In the genomic region with DNA sequence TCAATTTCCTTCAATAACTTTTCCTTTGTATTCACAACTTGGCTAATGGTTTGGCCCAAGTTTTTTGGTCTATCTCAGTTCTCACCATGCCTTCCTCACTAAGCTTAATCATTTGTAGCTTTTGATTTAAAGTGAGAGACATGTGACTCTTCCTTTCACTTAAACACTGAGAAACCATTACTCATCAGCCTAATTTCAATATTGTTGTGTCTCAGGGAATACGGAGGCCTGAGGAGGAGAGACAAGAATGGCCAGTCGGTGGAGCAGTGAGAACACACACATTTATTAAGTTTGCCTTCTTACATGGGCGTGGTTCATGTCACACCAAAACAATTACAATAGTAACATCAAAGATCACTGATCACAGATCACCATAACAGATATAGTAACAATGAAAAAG, we compare ENCODE assay signal across 12 cellular contexts. TPM values are rescaled to one million over a fixed set of nuclear protein-coding genes. Genes with fewer than 3 reads are reported as not detected.
DNase-seq lines count a peak whose midpoint lies in the region; ATAC-seq and TF ChIP-seq lines count a peak whose summit lies in the region.
"Had no signal": no experiment of that assay in that cellular context is flagged by ENCODE, and none has a peak within 500 bp of the region (broad histone marks: within the 10 kb centered on the region; RNA-seq: fewer than 3 reads in every experiment).

No MANE protein-coding gene starts in this region.

- no peak overlapping the region for H3K14ac ChIP-seq in mesenchymal stem cell (ENCODE audit: low read length in 2 of 2)

- H3K36me3 ChIP-seq in CD4-positive, alpha-beta memory T cell (ENCODE audit: insufficient read depth, low read length): no peaks in the 10 kb centered on the region
- H3K36me3 ChIP-seq in OCI-LY3 (replicated peaks; ENCODE audit: low read depth, low read length): peaks cover 17% of the 10 kb centered on the region
- no peaks in the 10 kb centered on the region for H3K36me3 ChIP-seq in spleen
- no peaks in the 10 kb centered on the region for H3K36me3 ChIP-seq in mesenchymal stem cell (ENCODE audit: control insufficient read depth in 1 of 2, insufficient read depth in 2 of 2, low read depth in 1 of 2, low read length in 2 of 2)

- H2BK12ac ChIP-seq in mesenchymal stem cell (ENCODE audit: low read length in 2 of 2): no peak overlapping the region

- peaks cover 6% of the 10 kb centered on the region for H3K79me1 ChIP-seq in mesenchymal stem cell (replicated peaks; ENCODE audit: low read length, poor library complexity, severe bottlenecking)

- peaks cover 52% of the 10 kb centered on the region for H3K4me1 ChIP-seq in CD4-positive, alpha-beta memory T cell (ENCODE audit: insufficient read depth, low read length)
- peaks cover 41% of the 10 kb centered on the region for H3K4me1 ChIP-seq in OCI-LY3 (ENCODE audit: low read length)
- H3K4me1 ChIP-seq in spleen: peaks cover 0 to 23% (median 8%) of the 10 kb centered on the region in 6 donors
- peaks cover 4% of the 10 kb centered on the region for H3K4me1 ChIP-seq in mesenchymal stem cell (ENCODE audit: control insufficient read depth, insufficient read depth, low read depth, low read length)

- peaks cover 47 to 61% (median 54%) of the 10 kb centered on the region in 4 donors for H3K4me1 Mint-ChIP-seq in CD4-positive, alpha-beta memory T cell
- H3K4me1 Mint-ChIP-seq in effector memory CD8-positive, alpha-beta T cell (ENCODE audit: low read depth in 2 of 2): peaks cover 32 to 55% of the 10 kb centered on the region in 2 donors
- peaks cover 3% of the 10 kb centered on the region for H3K4me1 Mint-ChIP-seq in endothelial cell (ENCODE audit: unreplicated experiment)

- peak overlapping the region; percentile 75 for H3K9ac ChIP-seq in OCI-LY3 (ENCODE audit: low read length)
- no peak overlapping the region for H3K9ac ChIP-seq in mesenchymal stem cell (ENCODE audit: low read length)

- CTCF ChIA-PET in CD4-positive, alpha-beta memory T cell (lab: Charles Lee; ENCODE audit: partially characterized antibody): no interaction called here

- no peak for DNase-seq in CD4-positive, alpha-beta memory T cell
- DNase-seq in effector memory CD8-positive, alpha-beta T cell: no peak
- DNase-seq in spleen (no peak), endothelial cell (ENCODE audit: low spot score) (no peak), mesenchymal stem cell (no peak), cerebellum (ENCODE audit: low spot score) (no peak)
- DNase-seq: C1 segment of cervical spinal cord, NCI-H2029, T-helper 9 cell had no signal

- H3K9me3 Mint-ChIP-seq in CD4-positive, alpha-beta memory T cell: peaks cover 0 to 13% (median 1%) of the 10 kb centered on the region in 8 donors
- no peaks in the 10 kb centered on the region for H3K9me3 Mint-ChIP-seq in effector memory CD8-positive, alpha-beta T cell
- H3K9me3 Mint-ChIP-seq in endothelial cell (ENCODE audit: unreplicated experiment): no peaks in the 10 kb centered on the region

- no peaks in the 10 kb centered on the region for H3K9me3 ChIP-seq in CD4-positive, alpha-beta memory T cell (ENCODE audit: control insufficient read depth in 1 of 2, low read length in 2 of 2)
- H3K9me3 ChIP-seq in OCI-LY3 (ENCODE audit: insufficient read depth, low read length): peaks cover 11% of the 10 kb centered on the region; the same call in 1 of the 2 replicates
- H3K9me3 ChIP-seq in spleen: peaks cover 0 to 25% (median 12%) of the 10 kb centered on the region in 8 donors
- H3K9me3 ChIP-seq in mesenchymal stem cell (ENCODE audit: control insufficient read depth, low read length): peaks cover 9% of the 10 kb centered on the region

- ATAC-seq in GM21447 (IDR thresholded peaks at IDR 0.05; ENCODE audit: unreplicated experiment): peak; percentile 82
- ATAC-seq in effector memory CD8-positive, alpha-beta T cell (replicated peaks): peak; percentile 61

- intact Hi-C loops in CD4-positive, alpha-beta memory T cell (cut with micrococcal nuclease): no loop called here
- intact Hi-C loops in spleen (cut with DNase I; ENCODE audit: low total_unique reads): no loop called here

- no peak overlapping the region for H2BK120ac ChIP-seq in mesenchymal stem cell (ENCODE audit: low read depth, low read length)

- TF ChIP-seq CTCF in OCI-LY3 (IDR thresholded peaks at IDR 0.05; ENCODE audit: low read depth, low read length) (peak; percentile 41), spleen (IDR thresholded peaks at IDR 0.05 in 8 of 11, conservative IDR thresholded peaks at IDR 0.05 in 3 of 11) (no peak), endothelial cell (IDR thresholded peaks at IDR 0.05; ENCODE audit: unreplicated experiment) (no peak)

- H3K23ac ChIP-seq in mesenchymal stem cell (ENCODE audit: low read length in 2 of 2): no peak overlapping the region

- no peaks in the 10 kb centered on the region for H3K27me3 Mint-ChIP-seq in CD4-positive, alpha-beta memory T cell
- no peaks in the 10 kb centered on the region for H3K27me3 Mint-ChIP-seq in effector memory CD8-positive, alpha-beta T cell
- H3K27me3 Mint-ChIP-seq in endothelial cell (ENCODE audit: unreplicated experiment): peaks cover 3% of the 10 kb centered on the region
- H3K27me3 Mint-ChIP-seq: dendritic cell treated with granulocyte-macrophage colony-stimulating factor and Interleukin-4, amounts not matched to agents 40 ng/mL and 50 ng/mL, for 4 days had no signal

- no peak overlapping the region for H3K27ac ChIP-seq in CD4-positive, alpha-beta memory T cell (ENCODE audit: low read depth, low read length)
- peak overlapping the region; percentile 93 for H3K27ac ChIP-seq in OCI-LY3 (ENCODE audit: low read length)
- H3K27ac ChIP-seq in spleen: no peak overlapping the region
- H3K27ac ChIP-seq in mesenchymal stem cell (ENCODE audit: low read length, poor library complexity, severe bottlenecking): no peak overlapping the region

- no peak for TF ChIP-seq POLR2A in spleen (IDR thresholded peaks at IDR 0.05)

- peak overlapping the region in 6 of 7 donors; percentile 0 to 70 (median 15) for H3K27ac Mint-ChIP-seq in CD4-positive, alpha-beta memory T cell
- H3K27ac Mint-ChIP-seq in effector memory CD8-positive, alpha-beta T cell: peak overlapping the region; percentile 47 to 84
- H3K27ac Mint-ChIP-seq in endothelial cell (ENCODE audit: unreplicated experiment): no peak overlapping the region
- H3K27ac Mint-ChIP-seq: dendritic cell treated with granulocyte-macrophage colony-stimulating factor and Interleukin-4, amounts not matched to agents 40 ng/mL and 50 ng/mL, for 4 days had no signal

- H3K79me2 ChIP-seq in OCI-LY3 (ENCODE audit: low read length): peaks cover 53% of the 10 kb centered on the region

- H3K4me3 Mint-ChIP-seq in CD4-positive, alpha-beta memory T cell: peak overlapping the region in 7 of 8 donors; percentile 21 to 80 (median 55)
- H3K4me3 Mint-ChIP-seq in effector memory CD8-positive, alpha-beta T cell: peak overlapping the region; percentile 40 to 66
- H3K4me3 Mint-ChIP-seq in endothelial cell (ENCODE audit: unreplicated experiment): no peak overlapping the region
- H3K4me3 Mint-ChIP-seq: dendritic cell treated with granulocyte-macrophage colony-stimulating factor and Interleukin-4, amounts not matched to agents 40 ng/mL and 50 ng/mL, for 4 days had no signal

- H3K36me3 Mint-ChIP-seq in CD4-positive, alpha-beta memory T cell: peaks cover 6 to 10% of the 10 kb centered on the region in 2 donors
- H3K36me3 Mint-ChIP-seq in effector memory CD8-positive, alpha-beta T cell (ENCODE audit: insufficient read depth): no peaks in the 10 kb centered on the region
- H3K36me3 Mint-ChIP-seq in endothelial cell (ENCODE audit: low read depth, unreplicated experiment): peaks cover 9% of the 10 kb centered on the region

- no peaks in the 10 kb centered on the region for H4K20me1 ChIP-seq in OCI-LY3 (ENCODE audit: insufficient read depth, low read length)

- no peak overlapping the region for H3K4ac ChIP-seq in mesenchymal stem cell (ENCODE audit: low read depth in 1 of 2, low read length in 2 of 2)

- POLR2A ChIA-PET in CD4-positive, alpha-beta memory T cell (lab: Charles Lee; ENCODE audit: partially characterized antibody): no interaction called here

- no peak overlapping the region for H2BK5ac ChIP-seq in mesenchymal stem cell (ENCODE audit: low read depth, low read length, poor library complexity, severe bottlenecking)

- H3K27me3 ChIP-seq in CD4-positive, alpha-beta memory T cell (ENCODE audit: insufficient read depth, low read length): no peaks in the 10 kb centered on the region
- no peaks in the 10 kb centered on the region for H3K27me3 ChIP-seq in OCI-LY3 (ENCODE audit: low read depth, low read length)
- no peaks in the 10 kb centered on the region for H3K27me3 ChIP-seq in spleen (replicated peaks in 1 of 7)
- no peaks in the 10 kb centered on the region for H3K27me3 ChIP-seq in mesenchymal stem cell (ENCODE audit: control insufficient read depth in 1 of 2, insufficient read depth in 1 of 2, low read length in 2 of 2)

- H4K91ac ChIP-seq in mesenchymal stem cell (ENCODE audit: low read length): no peak overlapping the region

- H3K4me2 ChIP-seq in OCI-LY3 (ENCODE audit: low read length): peak overlapping the region; percentile 85
- no peak overlapping the region for H3K4me2 ChIP-seq in mesenchymal stem cell (ENCODE audit: low read length, poor library complexity, severe bottlenecking)

- WGBS in spleen, 5 donors: 71 to 80% (median 73%) methylated on average over 3 of the region's 3 CpGs
- WGBS in mesenchymal stem cell: 100% methylated on average over 3 of the region's 3 CpGs

- H3K18ac ChIP-seq in mesenchymal stem cell (ENCODE audit: low read depth in 1 of 2, low read length in 2 of 2): no peak overlapping the region

- no peak overlapping the region for H2AK5ac ChIP-seq in mesenchymal stem cell (ENCODE audit: low read length, severe bottlenecking)

- H2AFZ ChIP-seq in OCI-LY3 (ENCODE audit: low read depth, low read length) (no peak overlapping the region), mesenchymal stem cell (ENCODE audit: low read depth, low read length) (no peak overlapping the region)

- H2BK15ac ChIP-seq in mesenchymal stem cell (ENCODE audit: low read depth, poor library complexity, severe bottlenecking): no peak overlapping the region

- no peak overlapping the region for H3K4me3 ChIP-seq in CD4-positive, alpha-beta memory T cell (ENCODE audit: low read length in 2 of 2)
- H3K4me3 ChIP-seq in OCI-LY3 (ENCODE audit: low read length): peak overlapping the region; percentile 70
- no peak overlapping the region for H3K4me3 ChIP-seq in spleen
- H3K4me3 ChIP-seq in mesenchymal stem cell (ENCODE audit: insufficient read depth in 1 of 2, low read depth in 1 of 2, low read length in 2 of 2): no peak overlapping the region

- no peak overlapping the region for H4K8ac ChIP-seq in mesenchymal stem cell (ENCODE audit: low read length)

RNA-seq across cellular contexts. Expression of a gene that starts 56.7 kb away (rescaled TPM):
- 10 to 100 TPM; 16.8 to 17.4 TPM for total RNA-seq in CD4-positive, alpha-beta memory T cell
- 10 to 100 TPM; 34.0 to 40.4 TPM for polyA plus RNA-seq in CD4-positive, alpha-beta memory T cell
- 10 to 100 TPM; 14.9 to 33.6 (median 25.7) TPM for total RNA-seq in spleen
- 1 to 10 TPM; 4.6 to 6.5 (median 5.0) TPM for polyA plus RNA-seq in spleen
- total RNA-seq in endothelial cell (ENCODE audit: unreplicated experiment): 21.8 TPM
- polyA plus RNA-seq in mesenchymal stem cell (2013, experiment 1 of 2): 20.4 TPM
- polyA plus RNA-seq in mesenchymal stem cell (2013, experiment 2 of 2): 22.2 TPM
- 44.8 TPM for total RNA-seq in cerebellum
